In the genomic region with DNA sequence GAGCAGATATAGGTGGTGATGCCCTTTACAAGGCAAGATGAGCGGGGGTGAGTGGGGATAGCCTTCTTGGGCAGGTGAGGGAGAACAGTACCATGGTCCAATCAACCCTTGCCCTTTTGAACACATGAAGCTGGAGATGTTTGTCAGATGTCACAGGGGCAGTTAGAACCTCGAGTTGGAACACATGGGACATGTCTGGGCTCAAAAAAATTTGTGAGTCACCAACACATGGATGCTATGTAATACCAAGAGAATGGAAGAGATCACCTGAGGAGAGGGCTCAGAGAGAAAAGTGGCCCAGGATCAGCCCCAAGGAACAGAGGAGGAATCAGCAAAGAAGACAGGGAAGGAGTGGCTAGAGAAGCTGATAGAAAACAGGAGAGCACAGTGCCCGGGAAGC, we compare ENCODE assay signal across 22 cellular contexts. TPM values are rescaled to one million over a fixed set of nuclear protein-coding genes. Genes with fewer than 3 reads are reported as not detected.
DNase-seq lines count a peak whose midpoint lies in the region; ATAC-seq and TF ChIP-seq lines count a peak whose summit lies in the region.
"Had no signal": no experiment of that assay in that cellular context is flagged by ENCODE, and none has a peak within 500 bp of the region (broad histone marks: within the 10 kb centered on the region; RNA-seq: fewer than 3 reads in every experiment).

No MANE protein-coding gene starts in this region.

- no peak for TF ChIP-seq POLR2A in Peyer's patch (IDR thresholded peaks at IDR 0.05)

- H3K4me1 Mint-ChIP-seq in activated CD4-positive, alpha-beta T cell treated with anti-CD3 and anti-CD28 coated beads for 36 hours, result peaks cover 47% of the 10 kb centered on the region

- DNase-seq in activated CD4-positive, alpha-beta T cell treated with anti-CD3 and anti-CD28 coated beads for 36 hours, result no peak
- DNase-seq in activated CD4-positive, alpha-beta T cell treated with anti-CD3 and anti-CD28 coated beads, Interleukin-2, amount 50 U/mL, for 4 hours, result no peak
- no peak for DNase-seq in Peyer's patch
- DNase-seq in colonic mucosa, result no peak
- peak in 1 of 2 donors; percentile 26 for DNase-seq in psoas muscle
- no peak for DNase-seq in OCI-M1 (lab: John Stamatoyannopoulos, UW)
- DNase-seq: 8988T, DMS153, NCI-H1694 treated with DMSO at 0.1 percent for 48 hours, Right ventricle myocardium superior, T-helper 1 cell, thyroid gland had no signal

- H3K9me3 Mint-ChIP-seq in activated CD4-positive, alpha-beta T cell treated with anti-CD3 and anti-CD28 coated beads for 36 hours (ENCODE audit: low read depth), result no peaks in the 10 kb centered on the region

- H3K9me3 ChIP-seq in Peyer's patch, result no peaks in the 10 kb centered on the region
- H3K9me3 ChIP-seq in colonic mucosa, result no peaks in the 10 kb centered on the region
- no peaks in the 10 kb centered on the region for H3K9me3 ChIP-seq in psoas muscle
- H3K9me3 ChIP-seq: thyroid gland had no signal

- no peak overlapping the region for H3K4me3 Mint-ChIP-seq in activated CD4-positive, alpha-beta T cell treated with anti-CD3 and anti-CD28 coated beads for 36 hours

- H3K4me1 ChIP-seq in Peyer's patch (peaks cover 0 to 69% (median 16%) of the 10 kb centered on the region in 4 donors), colonic mucosa (peaks cover 31% of the 10 kb centered on the region), psoas muscle (peaks cover 35% of the 10 kb centered on the region)

- H3K36me3 Mint-ChIP-seq in activated CD4-positive, alpha-beta T cell treated with anti-CD3 and anti-CD28 coated beads for 36 hours (ENCODE audit: low read depth), result peaks cover 61% of the 10 kb centered on the region

- H3K27me3 ChIP-seq in Peyer's patch (no peaks in the 10 kb centered on the region), colonic mucosa (no peaks in the 10 kb centered on the region), psoas muscle (ENCODE audit: insufficient read depth in 3 of 3, low read length in 2 of 3) (no peaks in the 10 kb centered on the region)
- H3K27me3 ChIP-seq: thyroid gland had no signal

- peak overlapping the region in 1 of 2 donors; percentile 52 for H3K9ac ChIP-seq in colonic mucosa (ENCODE audit: low read depth in 2 of 2, low read length in 2 of 2)
- H3K9ac ChIP-seq: parathyroid adenoma had no signal

- H3K4me3 ChIP-seq in Peyer's patch (no peak overlapping the region), colonic mucosa (no peak overlapping the region), psoas muscle (no peak overlapping the region)
- H3K4me3 ChIP-seq: thyroid gland had no signal

- peak overlapping the region; percentile 52 for H3K27ac Mint-ChIP-seq in activated CD4-positive, alpha-beta T cell treated with anti-CD3 and anti-CD28 coated beads for 36 hours

- ATAC-seq in activated CD4-positive, alpha-beta T cell treated with anti-CD3 and anti-CD28 coated beads for 36 hours, result no peak
- peak in 3 of 4 donors; percentile 4 to 34 (median 26) for ATAC-seq in psoas muscle
- no peak for ATAC-seq in HG03460 (IDR thresholded peaks at IDR 0.05; ENCODE audit: unreplicated experiment)
- no peak for ATAC-seq in HG02884 (IDR thresholded peaks at IDR 0.05; ENCODE audit: unreplicated experiment)
- ATAC-seq: activated CD4-positive, CD25-positive, alpha-beta regulatory T cell treated with anti-CD3 and anti-CD28 coated beads, Interleukin-2, amount 50 U/mL, for 24 hours; left lobe of liver had no signal

- peak overlapping the region in 3 of 4 donors; percentile 67 to 90 (median 82) for H3K27ac ChIP-seq in Peyer's patch
- peak overlapping the region; percentile 82 for H3K27ac ChIP-seq in colonic mucosa
- peak overlapping the region; percentile 46 for H3K27ac ChIP-seq in psoas muscle
- H3K27ac ChIP-seq: parathyroid adenoma, thyroid gland had no signal

- WGBS in psoas muscle, 3 donors, result 77 to 82% (median 80%) methylated on average over 3 of the region's 3 CpGs

- H3K36me3 ChIP-seq in Peyer's patch (peaks cover 0 to 63% (median 0%) of the 10 kb centered on the region in 3 donors), colonic mucosa (no peaks in the 10 kb centered on the region), psoas muscle (ENCODE audit: insufficient read depth in 1 of 2, low read depth in 1 of 2) (peaks cover 11 to 73% of the 10 kb centered on the region in 2 donors)

- H3K27me3 Mint-ChIP-seq in activated CD4-positive, alpha-beta T cell treated with anti-CD3 and anti-CD28 coated beads for 36 hours, result no peaks in the 10 kb centered on the region

- intact Hi-C loops in activated CD4-positive, alpha-beta T cell treated with anti-CD3 and anti-CD28 coated beads for 36 hours (cut with DNase I, micrococcal nuclease), result no loop called here
- intact Hi-C loops in colonic mucosa (cut with DNase I), result no loop called here
- intact Hi-C loops in psoas muscle (cut with DNase I), result no loop called here

- no peak for TF ChIP-seq CTCF in Peyer's patch (IDR thresholded peaks at IDR 0.05)
- TF ChIP-seq CTCF in colonic mucosa (IDR thresholded peaks at IDR 0.05), result no peak
- TF ChIP-seq CTCF in psoas muscle (IDR thresholded peaks at IDR 0.05), result no peak

- POLR2A ChIA-PET in activated CD4-positive, alpha-beta T cell treated with anti-CD3 and anti-CD28 coated beads for 36 hours (lab: Charles Lee), result no interaction called here

- CTCF ChIA-PET in activated CD4-positive, alpha-beta T cell treated with anti-CD3 and anti-CD28 coated beads for 36 hours (lab: Charles Lee), result no interaction called here

RNA-seq across cellular contexts. Expression of a gene that starts 4.7 kb away (rescaled TPM):
- total RNA-seq in activated CD4-positive, alpha-beta T cell treated with anti-CD3 and anti-CD28 coated beads for 36 hours, result 10 to 100 TPM; 67.2 to 68.4 TPM
- total RNA-seq in Peyer's patch, result 100 to 1,000 TPM; 180 to 441 (median 280) TPM
- total RNA-seq in colonic mucosa, result 100 to 1,000 TPM; 101 to 159 TPM
- total RNA-seq in psoas muscle, result 10 to 100 TPM; 43.2 to 51.6 (median 45.2) TPM
- 10 to 100 TPM; 22.3 to 43.9 (median 27.5) TPM for polyA plus RNA-seq in psoas muscle

RNA-seq across cellular contexts. Expression of a gene that starts 23.6 kb away (rescaled TPM):
- 100 to 1,000 TPM; 258 to 336 TPM for total RNA-seq in activated CD4-positive, alpha-beta T cell treated with anti-CD3 and anti-CD28 coated beads for 36 hours
- total RNA-seq in Peyer's patch (100 to 1,000 TPM in 1 of 4 donors, 10 to 100 TPM in 3; 74.8 to 135 (median 81.4) TPM), colonic mucosa (100 to 1,000 TPM; 286 to 385 TPM), psoas muscle (100 to 1,000 TPM in 3 of 4 donors, 10 to 100 TPM in 1; 74.1 to 210 (median 140) TPM)
- polyA plus RNA-seq in psoas muscle, result 100 to 1,000 TPM in 2 of 3 donors, 10 to 100 TPM in 1; 97.5 to 243 (median 181) TPM

RNA-seq across cellular contexts. Expression of a gene that starts 40.8 kb away (rescaled TPM):
- total RNA-seq in activated CD4-positive, alpha-beta T cell treated with anti-CD3 and anti-CD28 coated beads for 36 hours, result not detected
- total RNA-seq in Peyer's patch (not detected), colonic mucosa (not detected), psoas muscle (not detected)
- polyA plus RNA-seq in psoas muscle, result not detected
- total RNA-seq: cerebellum, IMR-90, left lobe of liver, mucosa of gallbladder, Right ventricle myocardium superior, skeletal muscle tissue, thyroid gland had no signal
- polyA plus RNA-seq: BJ, IMR-90 had no signal

Comparison
In these comparisons a context has a peak if more than half of its experiments do, and no peak if none do; other contexts are left out.
1. ATAC-seq: peak in psoas muscle (3 of 4); none in activated CD4-positive, alpha-beta T cell treated with anti-CD3 and anti-CD28 coated beads for 36 hours (single experiment), HG03460 (single experiment) and HG02884 (single experiment).
2. Peak in every context shown above with its lines, with median percentiles within 50 percentile points of each other: H3K27ac ChIP-seq.